2 cellular contexts compared by ENCODE assay signal in the genomic region with DNA sequence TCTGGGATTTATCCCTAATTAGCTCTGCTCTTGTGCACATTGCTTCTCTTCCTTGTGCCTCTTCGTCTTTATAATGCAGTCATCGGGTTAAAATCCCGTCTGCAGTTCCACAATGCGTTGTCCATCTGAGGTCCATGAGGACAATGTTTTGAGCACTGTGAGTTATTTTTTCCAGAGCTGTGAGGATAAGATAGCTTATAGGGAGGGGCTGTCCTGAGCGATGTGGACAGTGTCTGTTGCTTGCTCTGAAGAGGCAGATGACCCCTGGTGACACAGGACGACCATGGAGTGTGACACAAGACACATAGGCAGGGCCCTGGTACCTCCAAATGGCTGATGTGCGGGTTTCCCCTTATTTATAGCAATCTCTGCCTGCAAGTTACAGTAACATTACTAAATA.
TF ChIP-seq lines count a peak whose summit lies in the region.

No MANE protein-coding gene starts in this region.

TF ChIP-seq in GM12878, 131 proteins besides CTCF, POLR2A, EP300 and RAD21:
- TF ChIP-seq ZNF384 (IDR thresholded peaks at IDR 0.05; ENCODE audit: borderline replicate concordance, low read depth, low read length) (no peak), SMAD1 (IDR thresholded peaks at IDR 0.05; ENCODE audit: low read depth, partially characterized antibody) (no peak), PRDM15 (CRISPR knock-in tag; IDR thresholded peaks at IDR 0.05) (no peak), MXI1 (IDR thresholded peaks at IDR 0.05; ENCODE audit: low read depth, low read length) (no peak), SUPT20H (IDR thresholded peaks at IDR 0.05; ENCODE audit: borderline replicate concordance, control insufficient read depth, low read depth, low read length) (no peak), SMARCA5 (IDR thresholded peaks at IDR 0.05) (no peak), BACH1 (IDR thresholded peaks at IDR 0.05; ENCODE audit: borderline replicate concordance) (no peak), CREB1 (IDR thresholded peaks at IDR 0.05; ENCODE audit: low read depth) (no peak), HDAC6 (IDR thresholded peaks at IDR 0.05; ENCODE audit: unreplicated experiment) (no peak), POLR2AphosphoS2 (IDR thresholded peaks at IDR 0.05; ENCODE audit: low read depth, low read length) (no peak), JUND (IDR thresholded peaks at IDR 0.05; ENCODE audit: low read depth, low read length) (no peak), RELB (IDR thresholded peaks at IDR 0.05; ENCODE audit: low read depth) (no peak), MEF2B (IDR thresholded peaks at IDR 0.05; ENCODE audit: partially characterized antibody, poor library complexity, severe bottlenecking) (no peak), KAT2A (conservative IDR thresholded peaks at IDR 0.05; ENCODE audit: control insufficient read depth, low read depth, low read length) (no peak), ATF7 (IDR thresholded peaks at IDR 0.05; ENCODE audit: low read depth) (no peak), SMAD5 (IDR thresholded peaks at IDR 0.05; ENCODE audit: low read depth) (no peak), JUNB (IDR thresholded peaks at IDR 0.05) (no peak)
- TF ChIP-seq, protein P1, sequence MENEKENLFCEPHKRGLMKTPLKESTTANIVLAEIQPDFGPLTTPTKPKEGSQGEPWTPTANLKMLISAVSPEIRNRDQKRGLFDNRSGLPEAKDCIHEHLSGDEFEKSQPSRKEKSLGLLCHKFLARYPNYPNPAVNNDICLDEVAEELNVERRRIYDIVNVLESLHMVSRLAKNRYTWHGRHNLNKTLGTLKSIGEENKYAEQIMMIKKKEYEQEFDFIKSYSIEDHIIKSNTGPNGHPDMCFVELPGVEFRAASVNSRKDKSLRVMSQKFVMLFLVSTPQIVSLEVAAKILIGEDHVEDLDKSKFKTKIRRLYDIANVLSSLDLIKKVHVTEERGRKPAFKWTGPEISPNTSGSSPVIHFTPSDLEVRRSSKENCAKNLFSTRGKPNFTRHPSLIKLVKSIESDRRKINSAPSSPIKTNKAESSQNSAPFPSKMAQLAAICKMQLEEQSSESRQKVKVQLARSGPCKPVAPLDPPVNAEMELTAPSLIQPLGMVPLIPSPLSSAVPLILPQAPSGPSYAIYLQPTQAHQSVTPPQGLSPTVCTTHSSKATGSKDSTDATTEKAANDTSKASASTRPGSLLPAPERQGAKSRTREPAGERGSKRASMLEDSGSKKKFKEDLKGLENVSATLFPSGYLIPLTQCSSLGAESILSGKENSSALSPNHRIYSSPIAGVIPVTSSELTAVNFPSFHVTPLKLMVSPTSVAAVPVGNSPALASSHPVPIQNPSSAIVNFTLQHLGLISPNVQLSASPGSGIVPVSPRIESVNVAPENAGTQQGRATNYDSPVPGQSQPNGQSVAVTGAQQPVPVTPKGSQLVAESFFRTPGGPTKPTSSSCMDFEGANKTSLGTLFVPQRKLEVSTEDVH (IDR thresholded peaks at IDR 0.05; ENCODE audit: low read depth, partially characterized antibody) = no peak
- TF ChIP-seq, protein P2, sequence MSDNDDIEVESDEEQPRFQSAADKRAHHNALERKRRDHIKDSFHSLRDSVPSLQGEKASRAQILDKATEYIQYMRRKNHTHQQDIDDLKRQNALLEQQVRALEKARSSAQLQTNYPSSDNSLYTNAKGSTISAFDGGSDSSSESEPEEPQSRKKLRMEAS (IDR thresholded peaks at IDR 0.05; ENCODE audit: low read depth, low read length) = no peak
- TF ChIP-seq, protein P3, sequence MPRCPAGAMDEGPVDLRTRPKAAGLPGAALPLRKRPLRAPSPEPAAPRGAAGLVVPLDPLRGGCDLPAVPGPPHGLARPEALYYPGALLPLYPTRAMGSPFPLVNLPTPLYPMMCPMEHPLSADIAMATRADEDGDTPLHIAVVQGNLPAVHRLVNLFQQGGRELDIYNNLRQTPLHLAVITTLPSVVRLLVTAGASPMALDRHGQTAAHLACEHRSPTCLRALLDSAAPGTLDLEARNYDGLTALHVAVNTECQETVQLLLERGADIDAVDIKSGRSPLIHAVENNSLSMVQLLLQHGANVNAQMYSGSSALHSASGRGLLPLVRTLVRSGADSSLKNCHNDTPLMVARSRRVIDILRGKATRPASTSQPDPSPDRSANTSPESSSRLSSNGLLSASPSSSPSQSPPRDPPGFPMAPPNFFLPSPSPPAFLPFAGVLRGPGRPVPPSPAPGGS (IDR thresholded peaks at IDR 0.05; ENCODE audit: borderline replicate concordance, insufficient read depth, low read depth, low read length, poor library complexity, severe bottlenecking) = no peak

TF ChIP-seq in neural cell, 6 proteins besides CTCF, POLR2A, EP300 and RAD21:
- no peak for TF ChIP-seq MXI1 (conservative IDR thresholded peaks at IDR 0.05; ENCODE audit: poor library complexity, severe bottlenecking)
- TF ChIP-seq POLR2AphosphoS5 (IDR thresholded peaks at IDR 0.05) = no peak
